In genomic region chr4:54169176-54169575, GRCh38 we compare ENCODE assay signal across 27 cellular contexts. TPM values are rescaled to one million over a fixed set of nuclear protein-coding genes. Genes with fewer than 3 reads are reported as not detected.
DNase-seq lines count a peak whose midpoint lies in the region; TF ChIP-seq lines count a peak whose summit lies in the region.
"Had no signal": no experiment of that assay in that cellular context is flagged by ENCODE, and none has a peak within 500 bp of the region (broad histone marks: within the 10 kb centered on the region; RNA-seq: fewer than 3 reads in every experiment).

No MANE protein-coding gene starts in this region.

- H3K36me3 ChIP-seq in brain microvascular endothelial cell (replicated peaks) (no peaks in the 10 kb centered on the region), ovary (no peaks in the 10 kb centered on the region)
- H3K36me3 ChIP-seq: transverse colon had no signal

- TF ChIP-seq CTCF in AG09309 (IDR thresholded peaks at IDR 0.05; ENCODE audit: control insufficient read depth, insufficient read depth, low read depth, low read length, missing control alignments) (no peak), brain microvascular endothelial cell (IDR thresholded peaks at IDR 0.05; ENCODE audit: low read depth, low read length, missing control alignments) (no peak), GM10266 (IDR thresholded peaks at IDR 0.05; ENCODE audit: control insufficient read depth, insufficient read depth, low read depth, missing control alignments) (no peak), ovary (IDR thresholded peaks at IDR 0.05) (no peak)

- H3K4me3 ChIP-seq in AG09309 (ENCODE audit: control insufficient read depth, low read depth, low read length): no peak overlapping the region
- H3K4me3 ChIP-seq in brain microvascular endothelial cell (ENCODE audit: low read depth, low read length): no peak overlapping the region
- no peak overlapping the region for H3K4me3 ChIP-seq in ovary
- H3K4me3 ChIP-seq: lung, psoas muscle, transverse colon had no signal

- H3K9me3 ChIP-seq in ovary: no peaks in the 10 kb centered on the region
- H3K9me3 ChIP-seq: psoas muscle, transverse colon had no signal

- DNase-seq in AG09309 (ENCODE audit: low read depth) (peak; percentile 21), LHCN-M2 (ENCODE audit: low read depth) (peak; percentile 90), brain microvascular endothelial cell (peak; percentile 2), kidney tubule cell (ENCODE audit: low spot score) (peak; percentile 14), GM10266 (ENCODE audit: extremely low spot score) (no peak), ovary (no peak)
- DNase-seq in activated CD4-positive, alpha-beta T cell treated with anti-CD3 and anti-CD28 coated beads for 4 hours: no peak
- DNase-seq in activated CD8-positive, alpha-beta memory T cell treated with anti-CD3 and anti-CD28 coated beads, Interleukin-2, amount 50 U/mL, for 48 hours: no peak
- DNase-seq: activated CD4-positive, alpha-beta T cell treated with anti-CD3 and anti-CD28 coated beads for 36 hours; activated T-cell treated with anti-CD3 and anti-CD28 coated beads for 4 hours; amniotic stem cell; H7; head of caudate nucleus; Karpas-422; kidney glomerular epithelial cell; NCI-H146; NCI-H2107; NCI-H748 treated with DMSO at 0.1 percent for 48 hours; occipital lobe; psoas muscle; SHP77; T-helper 2 cell; transverse colon had no signal

- no peaks in the 10 kb centered on the region for H3K27me3 ChIP-seq in brain microvascular endothelial cell (replicated peaks)
- no peaks in the 10 kb centered on the region for H3K27me3 ChIP-seq in ovary

- no peak for TF ChIP-seq EP300 in ovary (IDR thresholded peaks at IDR 0.05)

- WGBS in ovary, 3 donors: 60 to 83% (median 79%) methylated on average over 2 of the region's 2 CpGs

- intact Hi-C loops in ovary (cut with DNase I): no loop called here

- TF ChIP-seq POLR2A in ovary (IDR thresholded peaks at IDR 0.05): no peak

- no peaks in the 10 kb centered on the region for H3K4me1 ChIP-seq in ovary (ENCODE audit: insufficient read depth)
- H3K4me1 ChIP-seq: psoas muscle, transverse colon had no signal

- H3K27ac ChIP-seq in brain microvascular endothelial cell (no peak overlapping the region), ovary (no peak overlapping the region)
- H3K27ac ChIP-seq: 22Rv1, psoas muscle, transverse colon, VCaP had no signal

- in situ Hi-C loops in brain microvascular endothelial cell (cut with HindIII; ENCODE audit: low pct_ligation_motif_present, low sequenced_read_pairs): no loop called here

RNA-seq across cellular contexts. Expression of gene PDGFRA, which starts 59.9 kb away (rescaled TPM):
- total RNA-seq in LHCN-M2 (2014; rRNA removed): 0.98 and 2.1 TPM in 2 replicates
- 1.8 TPM for polyA plus RNA-seq in LHCN-M2 (2012)
- total RNA-seq in ovary: 100 to 1,000 TPM; 199 to 736 (median 445) TPM
- 100 to 1,000 TPM; 192 to 213 TPM for polyA plus RNA-seq in ovary
- total RNA-seq: activated CD4-positive, alpha-beta T cell treated with anti-CD3 and anti-CD28 coated beads for 36 hours had no signal
- polyA plus RNA-seq: HepG2 had no signal

Comparison
In these comparisons a context has a peak if more than half of its experiments do, and no peak if none do; other contexts are left out.
1. DNase-seq: peak in AG09309 (single experiment), LHCN-M2 (single experiment), brain microvascular endothelial cell (single experiment) and kidney tubule cell (single experiment); none in activated CD4-positive, alpha-beta T cell treated with anti-CD3 and anti-CD28 coated beads for 4 hours (0 of 2), activated CD8-positive, alpha-beta memory T cell treated with anti-CD3 and anti-CD28 coated beads, Interleukin-2, amount 50 U/mL, for 48 hours (single experiment), GM10266 (single experiment) and ovary (0 of 5).
2. RNA of gene PDGFRA, which starts 59.9 kb away (total RNA-seq): 199 to 736 TPM in ovary; 0.98 to 2.1 TPM in LHCN-M2; every median in the first group is over 10 times any median in the second.